ENCODE assay signal across 25 cellular contexts in the genomic region with DNA sequence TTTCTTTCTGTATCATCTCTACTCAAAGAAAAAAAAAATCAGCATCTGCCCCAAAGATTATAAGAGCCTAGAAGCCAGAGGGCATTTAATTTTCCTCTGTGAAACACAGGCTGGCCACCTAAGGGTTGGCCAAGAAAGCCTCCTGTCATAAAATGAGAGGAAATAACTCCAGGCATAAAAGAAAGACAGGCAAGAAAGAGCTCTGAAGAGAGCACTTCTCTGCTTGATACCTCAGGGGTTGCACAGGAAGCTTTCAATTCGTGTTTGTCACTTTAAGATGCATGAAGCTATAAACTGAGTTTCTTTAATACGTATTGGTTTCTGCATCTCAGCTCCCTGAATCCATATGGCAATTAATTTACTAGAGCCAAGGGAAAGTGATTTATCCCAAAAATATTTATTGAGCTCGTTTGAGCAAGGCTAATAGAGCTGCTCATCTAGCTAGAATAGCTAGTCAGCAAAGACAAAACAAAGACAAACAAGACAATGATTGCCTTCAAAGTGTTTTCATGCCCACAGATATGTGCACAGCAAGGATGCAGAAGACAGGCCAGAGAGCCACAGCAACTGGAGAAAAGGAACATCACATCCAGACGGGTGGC. TPM values are rescaled to one million over a fixed set of nuclear protein-coding genes. Genes with fewer than 3 reads are reported as not detected.
"Had no signal": no experiment of that assay in that cellular context is flagged by ENCODE, and none has a peak within 500 bp of the region (broad histone marks: within the 10 kb centered on the region; RNA-seq: fewer than 3 reads in every experiment).

No MANE protein-coding gene starts in this region.

- ATAC-seq: effector memory CD8-positive, alpha-beta T cell; esophagus mucosa; gastrocnemius medialis; left ventricle myocardium superior; T-cell had no signal

- H3K4me1 Mint-ChIP-seq: neural crest cell, T-cell had no signal

- H3K4me1 ChIP-seq: gastrocnemius medialis, prostate gland, testis had no signal

- H3K27ac ChIP-seq: dorsolateral prefrontal cortex, gastrocnemius medialis, prostate gland, testis had no signal

- H3K36me3 Mint-ChIP-seq: activated naive CD8-positive, alpha-beta T cell treated with anti-CD3 and anti-CD28 coated beads for 36 hours; T-cell had no signal

- DNase-seq: activated CD4-positive, alpha-beta T cell treated with anti-CD3 and anti-CD28 coated beads for 1 hour; activated CD4-positive, alpha-beta T cell treated with anti-CD3 and anti-CD28 coated beads, Interleukin-2, amount 50 U/mL, for 4 hours; activated CD8-positive, alpha-beta memory T cell treated with anti-CD3 and anti-CD28 coated beads for 24 hours; activated CD8-positive, alpha-beta memory T cell treated with anti-CD3 and anti-CD28 coated beads, Interleukin-2, amount 50 U/mL, for 4 hours; activated naive CD4-positive, alpha-beta T cell treated with Interleukin-2 at 50 U/mL for 16 hours; activated naive CD8-positive, alpha-beta T cell treated with anti-CD3 and anti-CD28 coated beads for 36 hours; activated T-cell treated with anti-CD3 and anti-CD28 coated beads, Interleukin-2, amount 50 U/mL, for 24 hours; central memory CD4-positive, alpha-beta T cell; dorsolateral prefrontal cortex; effector memory CD8-positive, alpha-beta T cell; gastrocnemius medialis; hippocampal formation; spleen; stimulated activated CD4-positive, alpha-beta T cell treated with anti-CD3 and anti-CD28 coated beads, Interleukin-4, amount 100 ng/mL, for 1 hour; stimulated activated naive CD4-positive, alpha-beta T cell; T-cell; T-helper 9 cell; testis; trophoblast cell had no signal

- H3K36me3 ChIP-seq: gastrocnemius medialis, prostate gland, spleen had no signal

- H3K27me3 Mint-ChIP-seq: effector memory CD8-positive, alpha-beta T cell had no signal

- H3K27ac Mint-ChIP-seq: activated naive CD8-positive, alpha-beta T cell treated with anti-CD3 and anti-CD28 coated beads for 36 hours; activated T-cell treated with anti-CD3 and anti-CD28 coated beads, Interleukin-2, amount 50 U/mL, for 24 hours; activated T-helper 2 cell treated with anti-CD3 and anti-CD28 coated beads, Interferon-gamma antibody, Interleukin-2, Interleukin-4, amounts not matched to agents 10 μg/mL and 5 μg/mL and 100 μg/mL, durations not matched to agents 14 hours and 24 hours and 36 hours; effector memory CD8-positive, alpha-beta T cell; T-cell had no signal

- H3K9me3 Mint-ChIP-seq: activated naive CD8-positive, alpha-beta T cell treated with anti-CD3 and anti-CD28 coated beads for 36 hours; activated T-cell treated with anti-CD3 and anti-CD28 coated beads, Interleukin-2, amount 50 U/mL, for 24 hours; effector memory CD8-positive, alpha-beta T cell; neural crest cell; T-cell had no signal

- H3K4me3 Mint-ChIP-seq: activated naive CD8-positive, alpha-beta T cell treated with anti-CD3 and anti-CD28 coated beads for 36 hours; activated T-cell treated with anti-CD3 and anti-CD28 coated beads, Interleukin-2, amount 50 U/mL, for 24 hours; effector memory CD8-positive, alpha-beta T cell; neural crest cell; T-cell had no signal

- H3K9me3 ChIP-seq: gastrocnemius medialis, prostate gland, spleen, testis had no signal

- H3K4me3 ChIP-seq: dorsolateral prefrontal cortex, gastrocnemius medialis, prostate gland, spleen, testis had no signal

- H3K27me3 ChIP-seq: dorsolateral prefrontal cortex, gastrocnemius medialis, spleen, testis had no signal

RNA-seq across cellular contexts. Expression of gene ATP8B4, which starts 35.5 kb away (rescaled TPM):
- total RNA-seq: endothelial cell of umbilical vein, neural crest cell had no signal
